ENCODE assay signal across 18 cellular contexts in genomic region chr20:62662422-62662821, GRCh38. TPM values are rescaled to one million over a fixed set of nuclear protein-coding genes. Genes with fewer than 3 reads are reported as not detected.
DNase-seq lines count a peak whose midpoint lies in the region; ATAC-seq, FAIRE-seq and TF ChIP-seq lines count a peak whose summit lies in the region.
"Had no signal": no experiment of that assay in that cellular context is flagged by ENCODE, and none has a peak within 500 bp of the region (broad histone marks: within the 10 kb centered on the region; RNA-seq: fewer than 3 reads in every experiment).

No MANE protein-coding gene starts in this region.

- no peak overlapping the region for H2AFZ ChIP-seq in keratinocyte (ENCODE audit: control insufficient read depth, low read length)

- ATAC-seq in HG03025 (IDR thresholded peaks at IDR 0.05; ENCODE audit: low FRiP score, unreplicated experiment) (no peak), GM21526 (IDR thresholded peaks at IDR 0.05; ENCODE audit: low FRiP score, unreplicated experiment) (no peak)
- ATAC-seq in activated CD4-positive, alpha-beta T cell treated with anti-CD3 and anti-CD28 coated beads for 36 hours, result no peak
- ATAC-seq: activated T-cell treated with anti-CD3 and anti-CD28 coated beads, Interleukin-2, amount 50 U/mL, for 72 hours had no signal

- no peak overlapping the region for H3K4me3 Mint-ChIP-seq in activated CD4-positive, alpha-beta T cell treated with anti-CD3 and anti-CD28 coated beads for 36 hours
- H3K4me3 Mint-ChIP-seq: activated T-cell treated with anti-CD3 and anti-CD28 coated beads, Interleukin-2, amount 50 U/mL, for 72 hours; T-helper 1 cell treated with Interleukin-12 subunit alpha and Interleukin-12 subunit beta and Interleukin-4 antibody, amounts not matched to agents 30 μg/mL and 1 μg/mL, for 36 hours had no signal

- no peak overlapping the region for H3K4me3 ChIP-seq in bronchial epithelial cell (ENCODE audit: low read depth, low read length)
- H3K4me3 ChIP-seq in keratinocyte (ENCODE audit: control insufficient read depth in 2 of 3, extremely low read depth in 1 of 3, insufficient read depth in 2 of 3, low read depth in 1 of 3, low read length in 3 of 3), result no peak overlapping the region
- H3K4me3 ChIP-seq: ascending aorta, tibial artery had no signal

- H3K4me1 ChIP-seq in keratinocyte (ENCODE audit: control insufficient read depth, extremely low read depth, insufficient read depth, low read length), result peaks cover 8% of the 10 kb centered on the region
- H3K4me1 ChIP-seq: ascending aorta had no signal

- DNase-seq in A172 (ENCODE audit: low spot score) (peak; percentile 90), H54 (ENCODE audit: insufficient read length, low spot score) (peak; percentile 64), bronchial epithelial cell (ENCODE audit: low read depth) (peak; percentile 77), keratinocyte (ENCODE audit: low read depth, low spot score) (no peak), NCI-H2029 (lab: John Stamatoyannopoulos, UW) (no peak)
- no peak for DNase-seq in activated CD4-positive, alpha-beta T cell treated with anti-CD3 and anti-CD28 coated beads for 36 hours
- DNase-seq: activated T-cell treated with anti-CD3 and anti-CD28 coated beads, Interleukin-2, amount 50 U/mL, for 72 hours; AML-193; effector CD8-positive, alpha-beta T cell; occipital lobe; OCI-M1; stimulated activated CD4-positive, alpha-beta T cell treated with anti-CD3 and anti-CD28 coated beads, Interleukin-12 subunit alpha, Interleukin-12 subunit beta, amount 100 ng/mL, for 4 hours; tibial artery had no signal

- H3K9me1 ChIP-seq in keratinocyte (ENCODE audit: control insufficient read depth, extremely low read depth, insufficient read depth, low read length), result no peaks in the 10 kb centered on the region

- H3K9me3 Mint-ChIP-seq in activated CD4-positive, alpha-beta T cell treated with anti-CD3 and anti-CD28 coated beads for 36 hours (ENCODE audit: low read depth), result no peaks in the 10 kb centered on the region
- H3K9me3 Mint-ChIP-seq: activated T-cell treated with anti-CD3 and anti-CD28 coated beads, Interleukin-2, amount 50 U/mL, for 72 hours; T-helper 1 cell treated with Interleukin-12 subunit alpha and Interleukin-12 subunit beta and Interleukin-4 antibody, amounts not matched to agents 30 μg/mL and 1 μg/mL, for 36 hours had no signal

- peak overlapping the region; percentile 20 for H3K9ac ChIP-seq in keratinocyte (ENCODE audit: control insufficient read depth, extremely low read depth, insufficient read depth, low read length)

- CTCF ChIA-PET in activated CD4-positive, alpha-beta T cell treated with anti-CD3 and anti-CD28 coated beads for 36 hours (lab: Charles Lee), result no interaction called here

- no peaks in the 10 kb centered on the region for H3K4me1 Mint-ChIP-seq in activated CD4-positive, alpha-beta T cell treated with anti-CD3 and anti-CD28 coated beads for 36 hours

- no peak overlapping the region for H3K27ac Mint-ChIP-seq in activated CD4-positive, alpha-beta T cell treated with anti-CD3 and anti-CD28 coated beads for 36 hours
- H3K27ac Mint-ChIP-seq: activated T-cell treated with anti-CD3 and anti-CD28 coated beads, Interleukin-2, amount 50 U/mL, for 72 hours; T-helper 1 cell treated with Interleukin-12 subunit alpha and Interleukin-12 subunit beta and Interleukin-4 antibody, amounts not matched to agents 30 μg/mL and 1 μg/mL, for 36 hours had no signal

- H3K27me3 Mint-ChIP-seq in activated CD4-positive, alpha-beta T cell treated with anti-CD3 and anti-CD28 coated beads for 36 hours, result no peaks in the 10 kb centered on the region

- TF ChIP-seq POLR2A in H54 (IDR thresholded peaks at IDR 0.05; ENCODE audit: low read depth, low read length), result no peak

- no peaks in the 10 kb centered on the region for H3K79me2 ChIP-seq in keratinocyte (ENCODE audit: control insufficient read depth, insufficient read depth, low read length)

- TF ChIP-seq CTCF in bronchial epithelial cell (IDR thresholded peaks at IDR 0.05; ENCODE audit: insufficient read depth, low read length, severe bottlenecking), result no peak
- TF ChIP-seq CTCF in keratinocyte (optimal IDR thresholded peaks at IDR 0.05 in 1 of 3, IDR thresholded peaks at IDR 0.05 in 1 of 3, conservative IDR thresholded peaks at IDR 0.05 in 1 of 3; ENCODE audit: extremely low read depth in 1 of 3, insufficient read depth in 2 of 3, low read length in 3 of 3), result no peak

- intact Hi-C loops in activated CD4-positive, alpha-beta T cell treated with anti-CD3 and anti-CD28 coated beads for 36 hours (cut with DNase I, micrococcal nuclease), result no loop called here

- H3K27me3 ChIP-seq in bronchial epithelial cell (ENCODE audit: control insufficient read depth, insufficient read depth, low read length) (peaks cover 9% of the 10 kb centered on the region), keratinocyte (ENCODE audit: control insufficient read depth, extremely low read depth, insufficient read depth, low read length) (no peaks in the 10 kb centered on the region)
- H3K27me3 ChIP-seq: ascending aorta had no signal

- no peaks in the 10 kb centered on the region for H3K9me3 ChIP-seq in keratinocyte (ENCODE audit: control insufficient read depth, low read depth, low read length)
- H3K9me3 ChIP-seq: ascending aorta, tibial artery had no signal

- dilution Hi-C loops in keratinocyte (cut with MboI; ENCODE audit: extremely low pct_ligation_motif_present, low sequenced_read_pairs), result no loop called here

- FAIRE-seq in H54 (lab: Jason Lieb, UNC), result no peak
- FAIRE-seq in bronchial epithelial cell (lab: Jason Lieb, UNC), result no peak
- FAIRE-seq in keratinocyte (lab: Jason Lieb, UNC), result peak; percentile 9
- FAIRE-seq: GM12891 had no signal

- no peaks in the 10 kb centered on the region for H4K20me1 ChIP-seq in keratinocyte (ENCODE audit: control insufficient read depth, extremely low read depth, insufficient read depth, low read length)

- H3K36me3 Mint-ChIP-seq in activated CD4-positive, alpha-beta T cell treated with anti-CD3 and anti-CD28 coated beads for 36 hours (ENCODE audit: low read depth), result peaks cover 5% of the 10 kb centered on the region

- H3K4me2 ChIP-seq in keratinocyte (ENCODE audit: control insufficient read depth, extremely low read depth, insufficient read depth, low read depth, low read length), result no peak overlapping the region

- peak overlapping the region; percentile 50 for H3K27ac ChIP-seq in keratinocyte (ENCODE audit: control insufficient read depth, insufficient read depth, low read length)
- H3K27ac ChIP-seq: ascending aorta, tibial artery had no signal

- no peaks in the 10 kb centered on the region for H3K36me3 ChIP-seq in bronchial epithelial cell (ENCODE audit: control insufficient read depth, insufficient read depth, low read length)
- no peaks in the 10 kb centered on the region for H3K36me3 ChIP-seq in keratinocyte (ENCODE audit: control insufficient read depth in 2 of 2, extremely low read depth in 1 of 2, insufficient read depth in 2 of 2, low read length in 2 of 2)
- H3K36me3 ChIP-seq: ascending aorta, tibial artery had no signal

- POLR2A ChIA-PET in activated CD4-positive, alpha-beta T cell treated with anti-CD3 and anti-CD28 coated beads for 36 hours (lab: Charles Lee), result no interaction called here

RNA-seq across cellular contexts. Expression of gene SLCO4A1, which starts 20.1 kb away (rescaled TPM):
- total RNA-seq in A172 (2014; rRNA removed; shearing (Covaris generic)), result 26.5 and 34.8 TPM in 2 replicates
- total RNA-seq in bronchial epithelial cell, result 1.6 and 4.7 TPM in 2 replicates
- 0.43 to 1.8 TPM (median 1.4 TPM) in 3 replicates for polyA plus RNA-seq in keratinocyte
- polyA plus RNA-seq in keratinocyte (2011; ENCODE audit: low read depth), result 19.0 TPM
- polyA plus RNA-seq in keratinocyte (2011; cell fraction: cytosol; rRNA removed), result 0.28 and 0.35 TPM in 2 replicates
- polyA plus RNA-seq in keratinocyte (2011; cell fraction: nucleus; rRNA removed), result 1.6 and 2.7 TPM in 2 replicates
- 1.1 and 42.6 TPM in 2 replicates for polyA plus RNA-seq in keratinocyte (2012; ENCODE audit: low replicate concordance)
- polyA minus RNA-seq in keratinocyte, result 0.96 to 1.7 TPM (median 1.1 TPM) in 3 replicates
- 4.6 TPM for polyA minus RNA-seq in keratinocyte (2011; cell fraction: cytosol; rRNA and poly(A)+ RNA removed)
- polyA minus RNA-seq in keratinocyte (2011; cell fraction: nucleus; rRNA and poly(A)+ RNA removed), result 1.7 and 1.8 TPM in 2 replicates
- total RNA-seq in activated CD4-positive, alpha-beta T cell treated with anti-CD3 and anti-CD28 coated beads for 36 hours, result 10 to 100 TPM; 40.5 to 43.4 TPM

RNA-seq across cellular contexts. Expression of gene NTSR1, which starts 46.2 kb away (rescaled TPM):
- total RNA-seq in A172 (2014; rRNA removed; shearing (Covaris generic)), result 8.3 and 9.0 TPM in 2 replicates
- not detected in 2 replicates for total RNA-seq in bronchial epithelial cell
- polyA plus RNA-seq in keratinocyte, result 0.24 to 1.4 TPM (median 0.55 TPM) in 3 replicates
- 0.27 TPM for polyA plus RNA-seq in keratinocyte (2011; ENCODE audit: low read depth)
- polyA plus RNA-seq in keratinocyte (2011; cell fraction: cytosol; rRNA removed), result 0.17 and 0.56 TPM in 2 replicates
- 0.90 and 1.4 TPM in 2 replicates for polyA plus RNA-seq in keratinocyte (2011; cell fraction: nucleus; rRNA removed)
- polyA plus RNA-seq in keratinocyte (2012; ENCODE audit: low replicate concordance), result 0.72 and 2.1 TPM in 2 replicates
- 0.40 to 2.7 TPM (median 0.83 TPM) in 3 replicates for polyA minus RNA-seq in keratinocyte
- polyA minus RNA-seq in keratinocyte (2011; cell fraction: cytosol; rRNA and poly(A)+ RNA removed), result not detected
- polyA minus RNA-seq in keratinocyte (2011; cell fraction: nucleus; rRNA and poly(A)+ RNA removed), result 1.1 and 1.3 TPM in 2 replicates
- total RNA-seq in activated CD4-positive, alpha-beta T cell treated with anti-CD3 and anti-CD28 coated beads for 36 hours, result under 1 TPM; 0.07 to 0.14 TPM
- total RNA-seq: activated T-cell treated with anti-CD3 and anti-CD28 coated beads, Interleukin-2, amount 50 U/mL, for 72 hours; ascending aorta had no signal

Comparison
In these comparisons a context has a peak if more than half of its experiments do, and no peak if none do; other contexts are left out.
1. DNase-seq: peak in A172 (single experiment), H54 (single experiment) and bronchial epithelial cell (single experiment); none in keratinocyte (single experiment), NCI-H2029 (single experiment) and activated CD4-positive, alpha-beta T cell treated with anti-CD3 and anti-CD28 coated beads for 36 hours (single experiment).